9 cellular contexts compared by ENCODE assay signal in the genomic region with DNA sequence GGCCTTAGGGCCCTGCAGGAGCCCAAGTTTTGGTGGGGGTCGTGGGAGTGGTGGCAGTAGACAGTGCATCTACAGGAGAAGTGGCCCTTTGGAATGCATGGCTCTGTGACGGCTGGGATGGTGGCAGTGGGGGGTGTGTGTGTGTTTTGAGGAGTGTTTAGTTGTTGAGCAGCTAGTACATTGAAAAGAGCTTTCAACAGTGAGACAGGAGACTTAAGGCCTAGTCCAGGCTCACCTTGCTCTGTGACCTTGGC. TPM values are rescaled to one million over a fixed set of nuclear protein-coding genes. Genes with fewer than 3 reads are reported as not detected.
DNase-seq lines count a peak whose midpoint lies in the region; ATAC-seq lines count a peak whose summit lies in the region.
"Had no signal": no experiment of that assay in that cellular context is flagged by ENCODE, and none has a peak within 500 bp of the region (broad histone marks: within the 10 kb centered on the region; RNA-seq: fewer than 3 reads in every experiment).

No MANE protein-coding gene starts in this region.

- peaks cover 0 to 22% (median 10%) of the 10 kb centered on the region in 5 donors for H3K36me3 ChIP-seq in subcutaneous abdominal adipose tissue (ENCODE audit: control insufficient read depth in 5 of 5, insufficient read depth in 5 of 5, low read length in 5 of 5)

- peaks cover 8 to 39% (median 37%) of the 10 kb centered on the region in 5 donors for H3K4me1 ChIP-seq in subcutaneous abdominal adipose tissue (ENCODE audit: control insufficient read depth in 5 of 5, insufficient read depth in 5 of 5, low read length in 5 of 5)

- no peaks in the 10 kb centered on the region for H3K27me3 ChIP-seq in subcutaneous abdominal adipose tissue (ENCODE audit: control insufficient read depth in 5 of 5, insufficient read depth in 4 of 5, low read length in 5 of 5)

- H3K9me3 Mint-ChIP-seq in activated T-helper 2 cell treated with anti-CD3 and anti-CD28 coated beads, Interferon-gamma antibody, Interleukin-2, Interleukin-4, amounts not matched to agents 10 μg/mL and 5 μg/mL and 100 μg/mL, durations not matched to agents 14 hours and 24 hours and 36 hours = no peaks in the 10 kb centered on the region

- peaks cover 18% of the 10 kb centered on the region for H3K36me3 Mint-ChIP-seq in activated T-helper 2 cell treated with anti-CD3 and anti-CD28 coated beads, Interferon-gamma antibody, Interleukin-2, Interleukin-4, amounts not matched to agents 10 μg/mL and 5 μg/mL and 100 μg/mL, durations not matched to agents 14 hours and 24 hours and 36 hours (ENCODE audit: low read depth)

- ATAC-seq in GM19328 (IDR thresholded peaks at IDR 0.05; ENCODE audit: unreplicated experiment) = no peak

- peak overlapping the region; percentile 95 for H3K27ac Mint-ChIP-seq in activated T-helper 2 cell treated with anti-CD3 and anti-CD28 coated beads, Interferon-gamma antibody, Interleukin-2, Interleukin-4, amounts not matched to agents 10 μg/mL and 5 μg/mL and 100 μg/mL, durations not matched to agents 14 hours and 24 hours and 36 hours

- DNase-seq in activated CD4-positive, CD25-positive, alpha-beta regulatory T cell treated with anti-CD3 and anti-CD28 coated beads, Interleukin-2, amount 50 U/mL, for 72 hours = peak; percentile 34
- no peak for DNase-seq in activated CD4-positive, CD25-positive, alpha-beta regulatory T cell (lab: John Stamatoyannopoulos, UW)
- no peak for DNase-seq in activated T-helper 2 cell treated with anti-CD3 and anti-CD28 coated beads, Interferon-gamma antibody, Interleukin-2, Interleukin-4, amounts not matched to agents 10 μg/mL and 5 μg/mL and 100 μg/mL, durations not matched to agents 14 hours and 24 hours and 36 hours (ENCODE audit: low spot score)
- DNase-seq in H4 (ENCODE audit: low spot score) (no peak), SW 1271 (lab: John Stamatoyannopoulos, UW) (no peak)

- peak overlapping the region; percentile 91 for H3K27ac ChIP-seq in subcutaneous abdominal adipose tissue (ENCODE audit: low read depth, low read length)

- H3K9me3 ChIP-seq in iPS-18c (ENCODE audit: control insufficient read depth, insufficient read depth, low read length) = no peaks in the 10 kb centered on the region
- H3K9me3 ChIP-seq in subcutaneous abdominal adipose tissue (ENCODE audit: control insufficient read depth in 5 of 5, low read length in 5 of 5) = no peaks in the 10 kb centered on the region

- no peaks in the 10 kb centered on the region for H3K27me3 Mint-ChIP-seq in activated T-helper 2 cell treated with anti-CD3 and anti-CD28 coated beads, Interferon-gamma antibody, Interleukin-2, Interleukin-4, amounts not matched to agents 10 μg/mL and 5 μg/mL and 100 μg/mL, durations not matched to agents 14 hours and 24 hours and 36 hours (ENCODE audit: low read depth)

- intact Hi-C loops in activated T-helper 2 cell treated with anti-CD3 and anti-CD28 coated beads, Interferon-gamma antibody, Interleukin-2, Interleukin-4, amounts not matched to agents 10 μg/mL and 5 μg/mL and 100 μg/mL, durations not matched to agents 14 hours and 24 hours and 36 hours (cut with micrococcal nuclease) = loop anchor here (2.0 kb wide), 1 partner anchor 83 kb away; the partner anchor contains the start of genes ACTR3C and LRRC61

- H3K4me3 ChIP-seq in iPS-18c (ENCODE audit: insufficient read depth, low read depth, low read length) = peak overlapping the region; percentile 62
- peak overlapping the region; percentile 78 to 81 (median 79) for H3K4me3 ChIP-seq in subcutaneous abdominal adipose tissue (ENCODE audit: low read depth in 1 of 5, low read length in 5 of 5)

- H3K4me3 Mint-ChIP-seq in activated T-helper 2 cell treated with anti-CD3 and anti-CD28 coated beads, Interferon-gamma antibody, Interleukin-2, Interleukin-4, amounts not matched to agents 10 μg/mL and 5 μg/mL and 100 μg/mL, durations not matched to agents 14 hours and 24 hours and 36 hours (ENCODE audit: low read depth) = peak overlapping the region; percentile 88

- peaks cover 46% of the 10 kb centered on the region for H3K4me1 Mint-ChIP-seq in activated T-helper 2 cell treated with anti-CD3 and anti-CD28 coated beads, Interferon-gamma antibody, Interleukin-2, Interleukin-4, amounts not matched to agents 10 μg/mL and 5 μg/mL and 100 μg/mL, durations not matched to agents 14 hours and 24 hours and 36 hours (ENCODE audit: low read depth)

- H3K9ac ChIP-seq in subcutaneous abdominal adipose tissue (ENCODE audit: low read length in 5 of 5) = peak overlapping the region in 4 of 5 donors; percentile 83 to 93 (median 88)

RNA-seq across cellular contexts. Expression of gene ZNF775, which starts 27.1 kb away (rescaled TPM):
- total RNA-seq in activated T-helper 2 cell treated with anti-CD3 and anti-CD28 coated beads, Interferon-gamma antibody, Interleukin-2, Interleukin-4, amounts not matched to agents 10 μg/mL and 5 μg/mL and 100 μg/mL, durations not matched to agents 14 hours and 24 hours and 36 hours = 4.5 and 5.5 TPM in 2 replicates
- total RNA-seq in H4 (2014; rRNA removed; shearing (Covaris generic)) = 0.56 and 0.90 TPM in 2 replicates

RNA-seq across cellular contexts. Expression of gene REPIN1, which starts 37.6 kb away (rescaled TPM):
- total RNA-seq in activated T-helper 2 cell treated with anti-CD3 and anti-CD28 coated beads, Interferon-gamma antibody, Interleukin-2, Interleukin-4, amounts not matched to agents 10 μg/mL and 5 μg/mL and 100 μg/mL, durations not matched to agents 14 hours and 24 hours and 36 hours = 81.5 and 82.2 TPM in 2 replicates
- total RNA-seq in H4 (2014; rRNA removed; shearing (Covaris generic)) = 40.4 and 48.3 TPM in 2 replicates

RNA-seq across cellular contexts. Expression of gene GIMAP8, which starts 44.2 kb away (rescaled TPM):
- 6.1 and 7.0 TPM in 2 replicates for total RNA-seq in activated T-helper 2 cell treated with anti-CD3 and anti-CD28 coated beads, Interferon-gamma antibody, Interleukin-2, Interleukin-4, amounts not matched to agents 10 μg/mL and 5 μg/mL and 100 μg/mL, durations not matched to agents 14 hours and 24 hours and 36 hours
- not detected in 2 replicates for total RNA-seq in H4 (2014; rRNA removed; shearing (Covaris generic))
- total RNA-seq: M059J had no signal
